In the genomic region with DNA sequence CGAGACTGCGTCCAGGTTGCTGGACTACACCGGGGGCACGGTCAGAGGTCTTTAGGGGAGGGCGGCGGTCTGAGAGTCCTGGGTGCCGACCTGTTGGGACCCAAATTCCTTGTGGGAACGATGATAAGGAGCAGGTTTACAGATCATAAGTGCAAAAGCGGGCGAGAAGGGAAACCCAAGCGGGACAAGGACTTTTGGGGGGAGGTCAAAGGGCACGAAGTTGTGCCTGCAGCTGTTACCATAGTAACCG, we compare ENCODE assay signal across 2 cellular contexts.
TF ChIP-seq lines count a peak whose summit lies in the region.

No MANE protein-coding gene starts in this region.

TF ChIP-seq in H1, 55 proteins besides CTCF, POLR2A, EP300 and RAD21:
- TF ChIP-seq, protein P1, sequence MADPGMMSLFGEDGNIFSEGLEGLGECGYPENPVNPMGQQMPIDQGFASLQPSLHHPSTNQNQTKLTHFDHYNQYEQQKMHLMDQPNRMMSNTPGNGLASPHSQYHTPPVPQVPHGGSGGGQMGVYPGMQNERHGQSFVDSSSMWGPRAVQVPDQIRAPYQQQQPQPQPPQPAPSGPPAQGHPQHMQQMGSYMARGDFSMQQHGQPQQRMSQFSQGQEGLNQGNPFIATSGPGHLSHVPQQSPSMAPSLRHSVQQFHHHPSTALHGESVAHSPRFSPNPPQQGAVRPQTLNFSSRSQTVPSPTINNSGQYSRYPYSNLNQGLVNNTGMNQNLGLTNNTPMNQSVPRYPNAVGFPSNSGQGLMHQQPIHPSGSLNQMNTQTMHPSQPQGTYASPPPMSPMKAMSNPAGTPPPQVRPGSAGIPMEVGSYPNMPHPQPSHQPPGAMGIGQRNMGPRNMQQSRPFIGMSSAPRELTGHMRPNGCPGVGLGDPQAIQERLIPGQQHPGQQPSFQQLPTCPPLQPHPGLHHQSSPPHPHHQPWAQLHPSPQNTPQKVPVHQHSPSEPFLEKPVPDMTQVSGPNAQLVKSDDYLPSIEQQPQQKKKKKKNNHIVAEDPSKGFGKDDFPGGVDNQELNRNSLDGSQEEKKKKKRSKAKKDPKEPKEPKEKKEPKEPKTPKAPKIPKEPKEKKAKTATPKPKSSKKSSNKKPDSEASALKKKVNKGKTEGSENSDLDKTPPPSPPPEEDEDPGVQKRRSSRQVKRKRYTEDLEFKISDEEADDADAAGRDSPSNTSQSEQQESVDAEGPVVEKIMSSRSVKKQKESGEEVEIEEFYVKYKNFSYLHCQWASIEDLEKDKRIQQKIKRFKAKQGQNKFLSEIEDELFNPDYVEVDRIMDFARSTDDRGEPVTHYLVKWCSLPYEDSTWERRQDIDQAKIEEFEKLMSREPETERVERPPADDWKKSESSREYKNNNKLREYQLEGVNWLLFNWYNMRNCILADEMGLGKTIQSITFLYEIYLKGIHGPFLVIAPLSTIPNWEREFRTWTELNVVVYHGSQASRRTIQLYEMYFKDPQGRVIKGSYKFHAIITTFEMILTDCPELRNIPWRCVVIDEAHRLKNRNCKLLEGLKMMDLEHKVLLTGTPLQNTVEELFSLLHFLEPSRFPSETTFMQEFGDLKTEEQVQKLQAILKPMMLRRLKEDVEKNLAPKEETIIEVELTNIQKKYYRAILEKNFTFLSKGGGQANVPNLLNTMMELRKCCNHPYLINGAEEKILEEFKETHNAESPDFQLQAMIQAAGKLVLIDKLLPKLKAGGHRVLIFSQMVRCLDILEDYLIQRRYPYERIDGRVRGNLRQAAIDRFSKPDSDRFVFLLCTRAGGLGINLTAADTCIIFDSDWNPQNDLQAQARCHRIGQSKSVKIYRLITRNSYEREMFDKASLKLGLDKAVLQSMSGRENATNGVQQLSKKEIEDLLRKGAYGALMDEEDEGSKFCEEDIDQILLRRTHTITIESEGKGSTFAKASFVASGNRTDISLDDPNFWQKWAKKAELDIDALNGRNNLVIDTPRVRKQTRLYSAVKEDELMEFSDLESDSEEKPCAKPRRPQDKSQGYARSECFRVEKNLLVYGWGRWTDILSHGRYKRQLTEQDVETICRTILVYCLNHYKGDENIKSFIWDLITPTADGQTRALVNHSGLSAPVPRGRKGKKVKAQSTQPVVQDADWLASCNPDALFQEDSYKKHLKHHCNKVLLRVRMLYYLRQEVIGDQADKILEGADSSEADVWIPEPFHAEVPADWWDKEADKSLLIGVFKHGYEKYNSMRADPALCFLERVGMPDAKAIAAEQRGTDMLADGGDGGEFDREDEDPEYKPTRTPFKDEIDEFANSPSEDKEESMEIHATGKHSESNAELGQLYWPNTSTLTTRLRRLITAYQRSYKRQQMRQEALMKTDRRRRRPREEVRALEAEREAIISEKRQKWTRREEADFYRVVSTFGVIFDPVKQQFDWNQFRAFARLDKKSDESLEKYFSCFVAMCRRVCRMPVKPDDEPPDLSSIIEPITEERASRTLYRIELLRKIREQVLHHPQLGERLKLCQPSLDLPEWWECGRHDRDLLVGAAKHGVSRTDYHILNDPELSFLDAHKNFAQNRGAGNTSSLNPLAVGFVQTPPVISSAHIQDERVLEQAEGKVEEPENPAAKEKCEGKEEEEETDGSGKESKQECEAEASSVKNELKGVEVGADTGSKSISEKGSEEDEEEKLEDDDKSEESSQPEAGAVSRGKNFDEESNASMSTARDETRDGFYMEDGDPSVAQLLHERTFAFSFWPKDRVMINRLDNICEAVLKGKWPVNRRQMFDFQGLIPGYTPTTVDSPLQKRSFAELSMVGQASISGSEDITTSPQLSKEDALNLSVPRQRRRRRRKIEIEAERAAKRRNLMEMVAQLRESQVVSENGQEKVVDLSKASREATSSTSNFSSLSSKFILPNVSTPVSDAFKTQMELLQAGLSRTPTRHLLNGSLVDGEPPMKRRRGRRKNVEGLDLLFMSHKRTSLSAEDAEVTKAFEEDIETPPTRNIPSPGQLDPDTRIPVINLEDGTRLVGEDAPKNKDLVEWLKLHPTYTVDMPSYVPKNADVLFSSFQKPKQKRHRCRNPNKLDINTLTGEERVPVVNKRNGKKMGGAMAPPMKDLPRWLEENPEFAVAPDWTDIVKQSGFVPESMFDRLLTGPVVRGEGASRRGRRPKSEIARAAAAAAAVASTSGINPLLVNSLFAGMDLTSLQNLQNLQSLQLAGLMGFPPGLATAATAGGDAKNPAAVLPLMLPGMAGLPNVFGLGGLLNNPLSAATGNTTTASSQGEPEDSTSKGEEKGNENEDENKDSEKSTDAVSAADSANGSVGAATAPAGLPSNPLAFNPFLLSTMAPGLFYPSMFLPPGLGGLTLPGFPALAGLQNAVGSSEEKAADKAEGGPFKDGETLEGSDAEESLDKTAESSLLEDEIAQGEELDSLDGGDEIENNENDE (IDR thresholded peaks at IDR 0.05; ENCODE audit: insufficient replicate concordance, low read length): no peak
- TF ChIP-seq SAP30 (IDR thresholded peaks at IDR 0.05; ENCODE audit: insufficient read depth, insufficient replicate concordance, low read length) (peak; percentile 64), SIN3A (conservative IDR thresholded peaks at IDR 0.05 in 1 of 2, IDR thresholded peaks at IDR 0.05 in 1 of 2; ENCODE audit: low read depth in 1 of 2, low read length in 2 of 2) (peak; percentile 87 to 90; a peak in 2 of 4 replicates), KDM5A (IDR thresholded peaks at IDR 0.05; ENCODE audit: low read length) (no peak)

TF ChIP-seq in neural cell, 6 proteins besides CTCF, POLR2A, EP300 and RAD21:
- TF ChIP-seq, protein P2, sequence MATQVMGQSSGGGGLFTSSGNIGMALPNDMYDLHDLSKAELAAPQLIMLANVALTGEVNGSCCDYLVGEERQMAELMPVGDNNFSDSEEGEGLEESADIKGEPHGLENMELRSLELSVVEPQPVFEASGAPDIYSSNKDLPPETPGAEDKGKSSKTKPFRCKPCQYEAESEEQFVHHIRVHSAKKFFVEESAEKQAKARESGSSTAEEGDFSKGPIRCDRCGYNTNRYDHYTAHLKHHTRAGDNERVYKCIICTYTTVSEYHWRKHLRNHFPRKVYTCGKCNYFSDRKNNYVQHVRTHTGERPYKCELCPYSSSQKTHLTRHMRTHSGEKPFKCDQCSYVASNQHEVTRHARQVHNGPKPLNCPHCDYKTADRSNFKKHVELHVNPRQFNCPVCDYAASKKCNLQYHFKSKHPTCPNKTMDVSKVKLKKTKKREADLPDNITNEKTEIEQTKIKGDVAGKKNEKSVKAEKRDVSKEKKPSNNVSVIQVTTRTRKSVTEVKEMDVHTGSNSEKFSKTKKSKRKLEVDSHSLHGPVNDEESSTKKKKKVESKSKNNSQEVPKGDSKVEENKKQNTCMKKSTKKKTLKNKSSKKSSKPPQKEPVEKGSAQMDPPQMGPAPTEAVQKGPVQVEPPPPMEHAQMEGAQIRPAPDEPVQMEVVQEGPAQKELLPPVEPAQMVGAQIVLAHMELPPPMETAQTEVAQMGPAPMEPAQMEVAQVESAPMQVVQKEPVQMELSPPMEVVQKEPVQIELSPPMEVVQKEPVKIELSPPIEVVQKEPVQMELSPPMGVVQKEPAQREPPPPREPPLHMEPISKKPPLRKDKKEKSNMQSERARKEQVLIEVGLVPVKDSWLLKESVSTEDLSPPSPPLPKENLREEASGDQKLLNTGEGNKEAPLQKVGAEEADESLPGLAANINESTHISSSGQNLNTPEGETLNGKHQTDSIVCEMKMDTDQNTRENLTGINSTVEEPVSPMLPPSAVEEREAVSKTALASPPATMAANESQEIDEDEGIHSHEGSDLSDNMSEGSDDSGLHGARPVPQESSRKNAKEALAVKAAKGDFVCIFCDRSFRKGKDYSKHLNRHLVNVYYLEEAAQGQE (IDR thresholded peaks at IDR 0.05; ENCODE audit: borderline replicate concordance): no peak
- no peak for TF ChIP-seq TAF1 (IDR thresholded peaks at IDR 0.05; ENCODE audit: low read depth)
- TF ChIP-seq EZH2 (IDR thresholded peaks at IDR 0.05; ENCODE audit: borderline replicate concordance, insufficient read depth, low read length, poor library complexity, severe bottlenecking): no peak
- TF ChIP-seq SMC3 (conservative IDR thresholded peaks at IDR 0.05; ENCODE audit: poor library complexity): no peak
- TF ChIP-seq POLR2AphosphoS5 (IDR thresholded peaks at IDR 0.05): no peak
- TF ChIP-seq MXI1 (conservative IDR thresholded peaks at IDR 0.05; ENCODE audit: poor library complexity, severe bottlenecking): no peak
